19 cellular contexts compared by ENCODE assay signal in genomic region chr20:63543733-63544132, GRCh38. TPM values are rescaled to one million over a fixed set of nuclear protein-coding genes. Genes with fewer than 3 reads are reported as not detected.
DNase-seq lines count a peak whose midpoint lies in the region; ATAC-seq, FAIRE-seq and TF ChIP-seq lines count a peak whose summit lies in the region.
"Had no signal": no experiment of that assay in that cellular context is flagged by ENCODE, and none has a peak within 500 bp of the region (broad histone marks: within the 10 kb centered on the region; RNA-seq: fewer than 3 reads in every experiment).

No MANE protein-coding gene starts in this region.

- no peak for TF ChIP-seq CTCF in IMR-90 (conservative IDR thresholded peaks at IDR 0.05; ENCODE audit: low read depth, low read length)
- TF ChIP-seq CTCF in endothelial cell (IDR thresholded peaks at IDR 0.05; ENCODE audit: unreplicated experiment): no peak
- no peak for TF ChIP-seq CTCF in lower leg skin (IDR thresholded peaks at IDR 0.05)

- no peak overlapping the region for H3K14ac ChIP-seq in IMR-90 (replicated peaks; ENCODE audit: low read depth, low read length)

- H4K8ac ChIP-seq in IMR-90 (ENCODE audit: low read depth in 2 of 2, low read length in 2 of 2): no peak overlapping the region

- H4K5ac ChIP-seq in IMR-90 (ENCODE audit: low read depth, low read length): no peak overlapping the region

- intact Hi-C loops in IMR-90 (cut with micrococcal nuclease): no loop called here
- intact Hi-C loops in lower leg skin (cut with DNase I; ENCODE audit: low total_unique reads): loop anchor here (5.0 kb wide), 1 partner anchor 429 kb away; no protein-coding TSS in a partner anchor

- peaks cover 3% of the 10 kb centered on the region for H3K27me3 Mint-ChIP-seq in endothelial cell (ENCODE audit: unreplicated experiment)

- 76 to 100% methylated on average over 3 to 6 of the region's 6 CpGs for WGBS in IMR-90 (ENCODE audit: extremely low coverage in 2 of 2, insufficient read length in 1 of 2), 2 experiments
- 85 to 93% methylated on average over 6 of the region's 6 CpGs for WGBS in lower leg skin, 2 donors

- peaks cover 33% of the 10 kb centered on the region for H3K27me3 ChIP-seq in IMR-90 (ENCODE audit: control insufficient read depth, insufficient read depth, low read length)

- ATAC-seq in IMR-90 (ENCODE audit: low read depth) (no peak), HG03175 (IDR thresholded peaks at IDR 0.05; ENCODE audit: unreplicated experiment) (no peak)
- ATAC-seq: CD8-positive, alpha-beta T cell had no signal

- FAIRE-seq in GM12891 (lab: Jason Lieb, UNC): peak; percentile 74
- FAIRE-seq: GM12892, GM18507, H1 had no signal

- no peaks in the 10 kb centered on the region for H3K4me1 Mint-ChIP-seq in endothelial cell (ENCODE audit: unreplicated experiment)

- no peaks in the 10 kb centered on the region for H3K9me1 ChIP-seq in IMR-90 (ENCODE audit: insufficient read depth, low read length)

- H3K9me3 Mint-ChIP-seq in endothelial cell (ENCODE audit: unreplicated experiment): no peaks in the 10 kb centered on the region
- H3K9me3 Mint-ChIP-seq: CD8-positive, alpha-beta T cell had no signal

- POLR2A ChIA-PET in IMR-90 (lab: Charles Lee; ENCODE audit: unreplicated experiment): no interaction called here

- no peaks in the 10 kb centered on the region for H3K36me3 ChIP-seq in IMR-90 (ENCODE audit: control insufficient read depth, insufficient read depth, low read length)
- H3K36me3 ChIP-seq: BLaER1 treated with 17β-estradiol and CSF1 and Interleukin-3, amounts not matched to agents 10 nM and 100 nM; SJSA1 had no signal

- H2AK5ac ChIP-seq in IMR-90 (ENCODE audit: low read depth, low read length): no peak overlapping the region

- no peak overlapping the region for H2BK120ac ChIP-seq in IMR-90 (ENCODE audit: low read depth, low read length)

- no peak overlapping the region for H3K23ac ChIP-seq in IMR-90 (ENCODE audit: low read depth, low read length)

- no peak for TF ChIP-seq RAD21 in IMR-90 (IDR thresholded peaks at IDR 0.05; ENCODE audit: low read length)

- H2AK9ac ChIP-seq in IMR-90 (replicated peaks; ENCODE audit: low read depth, low read length, poor library complexity): no peak overlapping the region

- DNase-seq in GM12891 (ENCODE audit: insufficient read length, low spot score) (no peak), IMR-90 (no peak), endothelial cell (ENCODE audit: low spot score) (no peak), lower leg skin (ENCODE audit: low spot score in 2 of 2) (no peak)
- DNase-seq in activated CD8-positive, alpha-beta memory T cell treated with anti-CD3 and anti-CD28 coated beads for 24 hours: no peak
- DNase-seq: Calu3; CD8-positive, alpha-beta T cell; NCI-H1436; NCI-H2029 treated with DMSO at 0.1 percent for 48 hours; NCI-H2171; NCI-H526 had no signal

- H3K27ac Mint-ChIP-seq in endothelial cell (ENCODE audit: unreplicated experiment): peak overlapping the region; percentile 22
- H3K27ac Mint-ChIP-seq: CD8-positive, alpha-beta T cell had no signal

- H3K4me3 Mint-ChIP-seq in endothelial cell (ENCODE audit: unreplicated experiment): peak overlapping the region; percentile 4
- H3K4me3 Mint-ChIP-seq: CD8-positive, alpha-beta T cell had no signal

- H3K27ac ChIP-seq in IMR-90 (ENCODE audit: insufficient read depth, low read length): no peak overlapping the region
- H3K27ac ChIP-seq: BLaER1 treated with 17β-estradiol and CSF1 and Interleukin-3, amounts not matched to agents 10 nM and 100 nM; SJSA1 had no signal

- no peak overlapping the region for H3K4me2 ChIP-seq in IMR-90 (ENCODE audit: low read depth, low read length)

- H3K36me3 Mint-ChIP-seq in endothelial cell (ENCODE audit: low read depth, unreplicated experiment): peaks cover 5% of the 10 kb centered on the region
- H3K36me3 Mint-ChIP-seq: CD8-positive, alpha-beta T cell had no signal

- no TSS peak for BruUV-seq in IMR-90 (replicated peaks; lab: Mats Ljungman, UMichigan)

- no peak overlapping the region for H4K91ac ChIP-seq in IMR-90 (ENCODE audit: insufficient read depth, low read depth, low read length)

- peaks cover 3% of the 10 kb centered on the region; the same call in 1 of the 2 replicates for H3K4me1 ChIP-seq in IMR-90 (ENCODE audit: control insufficient read depth, insufficient read depth, low read length)

- H2AFZ ChIP-seq in IMR-90 (replicated peaks; ENCODE audit: low read length, poor library complexity): peak overlapping the region; percentile 11

- no peak overlapping the region for H3K56ac ChIP-seq in IMR-90 (ENCODE audit: extremely low read depth, insufficient read depth, low read length)

- no peak overlapping the region for H3K9ac ChIP-seq in IMR-90 (ENCODE audit: low read depth, low read length)
- H3K9ac ChIP-seq: BLaER1 treated with 17β-estradiol and CSF1 and Interleukin-3, amounts not matched to agents 10 nM and 100 nM had no signal

- H3K79me1 ChIP-seq in IMR-90 (ENCODE audit: low read depth in 1 of 2, low read length in 2 of 2): no peaks in the 10 kb centered on the region

- no peak overlapping the region for H2BK5ac ChIP-seq in IMR-90 (ENCODE audit: low read depth, low read length, poor library complexity, severe bottlenecking)

- H3K4me3 ChIP-seq in IMR-90 (ENCODE audit: insufficient read depth, low read depth, low read length): no peak overlapping the region
- no peak overlapping the region for H3K4me3 ChIP-seq in lower leg skin (ENCODE audit: low read depth, poor library complexity, severe bottlenecking)
- H3K4me3 ChIP-seq: BLaER1 treated with 17β-estradiol and CSF1 and Interleukin-3, amounts not matched to agents 10 nM and 100 nM; SJSA1 had no signal

- in situ Hi-C loops in IMR-90 (cut with MboI; ENCODE audit: low sequenced_read_pairs): no loop called here

- dilution Hi-C loops in IMR-90 (cut with HindIII; ENCODE audit: low sequenced_read_pairs, unreplicated experiment): no loop called here

- CTCF ChIA-PET in IMR-90 (lab: Yijun Ruan, JAX): no interaction called here

- no peak overlapping the region for H3K4ac ChIP-seq in IMR-90 (ENCODE audit: low read depth, low read length)

- no peak overlapping the region for H3K18ac ChIP-seq in IMR-90 (ENCODE audit: low read depth, low read length)

- H3K9me3 ChIP-seq in IMR-90 (ENCODE audit: control insufficient read depth, insufficient read depth, low read length): no peaks in the 10 kb centered on the region
- H3K9me3 ChIP-seq: BLaER1 treated with 17β-estradiol and CSF1 and Interleukin-3, amounts not matched to agents 10 nM and 100 nM; SJSA1 had no signal

- H2BK15ac ChIP-seq in IMR-90 (ENCODE audit: low read depth, low read length): no peak overlapping the region

- TF ChIP-seq POLR2A in GM12891 (IDR thresholded peaks at IDR 0.05; ENCODE audit: low read depth, low read length) (no peak), IMR-90 (IDR thresholded peaks at IDR 0.05; ENCODE audit: low read depth, low read length) (no peak), lower leg skin (IDR thresholded peaks at IDR 0.05) (no peak)

- no peak overlapping the region for H2BK20ac ChIP-seq in IMR-90 (ENCODE audit: low read depth, low read length)

- H4K20me1 ChIP-seq in IMR-90 (ENCODE audit: insufficient read depth, low read length): no peaks in the 10 kb centered on the region

TF ChIP-seq in GM12891, 5 proteins besides CTCF, POLR2A, EP300 and RAD21 (continues in another document):
- TF ChIP-seq POU2F2 (IDR thresholded peaks at IDR 0.05; ENCODE audit: low read depth, low read length) (no peak), SPI1 (IDR thresholded peaks at IDR 0.05; ENCODE audit: low read depth, low read length) (no peak), TAF1 (IDR thresholded peaks at IDR 0.05; ENCODE audit: low read depth, low read length) (no peak)

TF ChIP-seq in IMR-90, 13 proteins besides CTCF, POLR2A, EP300 and RAD21:
- no peak for TF ChIP-seq SMC3 (IDR thresholded peaks at IDR 0.05; ENCODE audit: low read depth, low read length)

RNA-seq across cellular contexts. Expression of gene SRMS, which starts 3.8 kb away (rescaled TPM):
- not detected for polyA plus RNA-seq in GM12891 (2012; ENCODE audit: low read depth, missing spikeins)
- total RNA-seq in IMR-90 (2012; rRNA removed) (not detected in 2 replicates), endothelial cell (ENCODE audit: unreplicated experiment) (not detected), lower leg skin (under 1 TPM in 3 of 4 donors, not detected in 1; 0.16 to 0.59 (median 0.37) TPM)
- not detected in 2 replicates for polyA plus RNA-seq in IMR-90 (2012; rRNA removed)
- polyA plus RNA-seq in IMR-90 (2012; cell fraction: cytosol; rRNA removed): not detected in 2 replicates
- not detected in 2 replicates for polyA plus RNA-seq in IMR-90 (2012; cell fraction: nucleus; rRNA removed; ENCODE audit: low replicate concordance)
- total RNA-seq: A673; Calu3; CD8-positive, alpha-beta T cell; M059J; SJSA1 had no signal

RNA-seq across cellular contexts. Expression of gene PTK6, which starts 6.6 kb away (rescaled TPM):
- polyA plus RNA-seq in GM12891 (2012; ENCODE audit: low read depth, missing spikeins): 0.19 TPM
- not detected in 2 replicates for total RNA-seq in IMR-90 (2012; rRNA removed)
- 0.07 TPM in 1 of 2 replicates, not detected in the other for polyA plus RNA-seq in IMR-90 (2012; rRNA removed)
- 0.03 and 0.04 TPM in 2 replicates for polyA plus RNA-seq in IMR-90 (2012; cell fraction: cytosol; rRNA removed)
- 0.19 and 0.28 TPM in 2 replicates for polyA plus RNA-seq in IMR-90 (2012; cell fraction: nucleus; rRNA removed; ENCODE audit: low replicate concordance)
- not detected for total RNA-seq in endothelial cell (ENCODE audit: unreplicated experiment)
- total RNA-seq in lower leg skin: 100 to 1,000 TPM in 1 of 4 donors, 10 to 100 TPM in 3; 72.4 to 101 (median 79.9) TPM
- total RNA-seq: A673, M059J, SJSA1 had no signal

RNA-seq across cellular contexts. Expression of gene FNDC11, which starts 10.2 kb away (rescaled TPM):
- polyA plus RNA-seq in GM12891 (2012; ENCODE audit: low read depth, missing spikeins): 0.72 TPM
- total RNA-seq in IMR-90 (2012; rRNA removed) (0.28 and 0.36 TPM in 2 replicates), endothelial cell (ENCODE audit: unreplicated experiment) (1.3 TPM), lower leg skin (under 1 TPM in 2 of 4 donors, not detected in 2; 0.12 to 0.39 TPM)
- polyA plus RNA-seq in IMR-90 (2012; rRNA removed): 1.0 and 1.6 TPM in 2 replicates
- polyA plus RNA-seq in IMR-90 (2012; cell fraction: cytosol; rRNA removed): 0.57 and 1.9 TPM in 2 replicates
- polyA plus RNA-seq in IMR-90 (2012; cell fraction: nucleus; rRNA removed; ENCODE audit: low replicate concordance): 3.1 and 7.9 TPM in 2 replicates
- total RNA-seq: Calu3, M059J had no signal

RNA-seq across cellular contexts. Expression of gene PPDPF, which starts 23.2 kb away (rescaled TPM):
- 60.0 TPM for polyA plus RNA-seq in GM12891 (2012; ENCODE audit: low read depth, missing spikeins)
- total RNA-seq in IMR-90 (2012; rRNA removed) (12.9 and 17.2 TPM in 2 replicates), endothelial cell (ENCODE audit: unreplicated experiment) (151 TPM), lower leg skin (100 to 1,000 TPM; 122 to 426 (median 348) TPM)
- 171 and 200 TPM in 2 replicates for polyA plus RNA-seq in IMR-90 (2012; rRNA removed)
- polyA plus RNA-seq in IMR-90 (2012; cell fraction: cytosol; rRNA removed): 100 and 301 TPM in 2 replicates
- polyA plus RNA-seq in IMR-90 (2012; cell fraction: nucleus; rRNA removed; ENCODE audit: low replicate concordance): 38.4 and 113 TPM in 2 replicates

RNA-seq across cellular contexts. Expression of gene HELZ2, which starts 30.3 kb away (rescaled TPM):
- 12.6 TPM for polyA plus RNA-seq in GM12891 (2012; ENCODE audit: low read depth, missing spikeins)
- 4.2 and 4.7 TPM in 2 replicates for total RNA-seq in IMR-90 (2012; rRNA removed)
- polyA plus RNA-seq in IMR-90 (2012; rRNA removed): 10.6 and 12.2 TPM in 2 replicates
- 3.2 and 6.8 TPM in 2 replicates for polyA plus RNA-seq in IMR-90 (2012; cell fraction: cytosol; rRNA removed)
- 10.9 and 32.5 TPM in 2 replicates for polyA plus RNA-seq in IMR-90 (2012; cell fraction: nucleus; rRNA removed; ENCODE audit: low replicate concordance)
- 15.3 TPM for total RNA-seq in endothelial cell (ENCODE audit: unreplicated experiment)
- 10 to 100 TPM; 26.9 to 35.4 (median 28.6) TPM for total RNA-seq in lower leg skin

Comparison
In these comparisons a context has a peak if more than half of its experiments do, and no peak if none do; other contexts are left out.
1. RNA of gene PTK6, which starts 6.6 kb away (total RNA-seq): 72.4 to 101 TPM in lower leg skin; not detected in endothelial cell (single experiment) and not detected in IMR-90; every median in the first group is over 10 times any median in the second.